In genomic region chr5:77630246-77631165, GRCh38 we compare ENCODE assay signal across 8 cellular contexts. TPM values are rescaled to one million over a fixed set of nuclear protein-coding genes. Genes with fewer than 3 reads are reported as not detected.
DNase-seq lines count a peak whose midpoint lies in the region; ATAC-seq and TF ChIP-seq lines count a peak whose summit lies in the region.

No MANE protein-coding gene starts in this region.

- H3K4me3 ChIP-seq in mucosa of descending colon: no peak overlapping the region
- peak overlapping the region; percentile 18 to 55 (median 43) for H3K4me3 ChIP-seq in tibial nerve

- intact Hi-C loops in activated CD4-positive, alpha-beta T cell treated with anti-CD3 and anti-CD28 coated beads, Interleukin-2, amount 10 ng/mL, durations not matched to agents 24 days and 14 days (cut with micrococcal nuclease): loop anchor here (1.0 to 10.0 kb wide), 3 partner anchors 11 to 676 kb away; partner anchors contain the start of gene CRHBP
- intact Hi-C loops in mucosa of descending colon (cut with DNase I, micrococcal nuclease): no loop called here

- peak overlapping the region; percentile 78 for H3K4me3 Mint-ChIP-seq in activated CD4-positive, alpha-beta T cell treated with anti-CD3 and anti-CD28 coated beads, Interleukin-2, amount 10 ng/mL, durations not matched to agents 24 days and 14 days

- peaks cover 9 to 100% of the 10 kb centered on the region in 2 donors for H3K27me3 ChIP-seq in tibial nerve

- H3K27ac ChIP-seq in tibial nerve: no peak overlapping the region

- 1 to 2% methylated on average over 22 to 50 of the region's 78 CpGs for WGBS in tibial nerve, 2 donors

- H3K27ac Mint-ChIP-seq in activated CD4-positive, alpha-beta T cell treated with anti-CD3 and anti-CD28 coated beads, Interleukin-2, amount 10 ng/mL, durations not matched to agents 24 days and 14 days: peak overlapping the region; percentile 34

- peak; percentile 79 for DNase-seq in activated CD4-positive, alpha-beta T cell treated with anti-CD3 and anti-CD28 coated beads, Interleukin-2, amount 10 ng/mL, durations not matched to agents 24 days and 14 days
- no peak for DNase-seq in activated CD4-positive, alpha-beta T cell treated with anti-CD3 and anti-CD28 coated beads, Interleukin-2, amount 50 U/mL, for 1 hour
- DNase-seq in SIG-M5 treated with dmso at 0.1 percent for 504 hours (lab: John Stamatoyannopoulos, UW; ENCODE audit: unreplicated experiment) (peak; percentile 84), dermis blood vessel endothelial cell (peak; percentile 37), mucosa of descending colon (peak; percentile 53 to 72 (median 69)), tibial nerve (ENCODE audit: low spot score in 2 of 2) (no peak)

- H3K4me1 ChIP-seq in mucosa of descending colon (ENCODE audit: low read depth) (peaks cover 14% of the 10 kb centered on the region), tibial nerve (peaks cover 0 to 29% (median 19%) of the 10 kb centered on the region in 4 donors)

- H3K36me3 Mint-ChIP-seq in activated CD4-positive, alpha-beta T cell treated with anti-CD3 and anti-CD28 coated beads, Interleukin-2, amount 10 ng/mL, durations not matched to agents 24 days and 14 days (ENCODE audit: low read depth): peaks cover 7% of the 10 kb centered on the region

- 0 out of 2 replicates have a peak, but pooled peaks have one; percentile 5 for TF ChIP-seq RAD21 in Ishikawa (IDR thresholded peaks at IDR 0.05; ENCODE audit: low read depth)

- H3K4me1 Mint-ChIP-seq in activated CD4-positive, alpha-beta T cell treated with anti-CD3 and anti-CD28 coated beads, Interleukin-2, amount 10 ng/mL, durations not matched to agents 24 days and 14 days: peaks cover 14% of the 10 kb centered on the region

- ATAC-seq in GM21786 (IDR thresholded peaks at IDR 0.05; ENCODE audit: unreplicated experiment) (peak; percentile 91), mucosa of descending colon (peak; percentile 95)

- H3K36me3 ChIP-seq in mucosa of descending colon (ENCODE audit: low read depth) (no peaks in the 10 kb centered on the region), tibial nerve (no peaks in the 10 kb centered on the region)

- H3K27me3 Mint-ChIP-seq in activated CD4-positive, alpha-beta T cell treated with anti-CD3 and anti-CD28 coated beads, Interleukin-2, amount 10 ng/mL, durations not matched to agents 24 days and 14 days: peaks cover 70% of the 10 kb centered on the region

- TF ChIP-seq EP300 in Ishikawa (IDR thresholded peaks at IDR 0.05; ENCODE audit: borderline replicate concordance) (no peak), tibial nerve (IDR thresholded peaks at IDR 0.05) (no peak)

- H3K9me3 Mint-ChIP-seq in activated CD4-positive, alpha-beta T cell treated with anti-CD3 and anti-CD28 coated beads, Interleukin-2, amount 10 ng/mL, durations not matched to agents 24 days and 14 days: peaks cover 19% of the 10 kb centered on the region

- TF ChIP-seq CTCF in mucosa of descending colon (IDR thresholded peaks at IDR 0.05): no peak
- peak in 1 of 5 experiments; percentile 18 for TF ChIP-seq CTCF in tibial nerve (IDR thresholded peaks at IDR 0.05)

- H3K9me3 ChIP-seq in mucosa of descending colon: no peaks in the 10 kb centered on the region
- H3K9me3 ChIP-seq in tibial nerve: peaks cover 0 to 10% (median 0%) of the 10 kb centered on the region in 4 donors

- TF ChIP-seq POLR2A in tibial nerve (IDR thresholded peaks at IDR 0.05): no peak

TF ChIP-seq in Ishikawa, 13 proteins besides CTCF, POLR2A, EP300 and RAD21:
- TF ChIP-seq FOXM1 (IDR thresholded peaks at IDR 0.05; ENCODE audit: borderline replicate concordance, low read depth) (no peak), TEAD4 (IDR thresholded peaks at IDR 0.05) (no peak), TCF12 (IDR thresholded peaks at IDR 0.05; ENCODE audit: low read depth) (0 out of 2 replicates have a peak, but pooled peaks have one; percentile 25), ZBTB7A (IDR thresholded peaks at IDR 0.05; ENCODE audit: low read depth) (no peak; the same call in 1 of the 2 replicates), TAF1 (IDR thresholded peaks at IDR 0.05; ENCODE audit: low read depth) (no peak), MAX (IDR thresholded peaks at IDR 0.05) (peak; percentile 29; the same call in 1 of the 2 replicates), YY1 (IDR thresholded peaks at IDR 0.05; ENCODE audit: low read depth) (peak; percentile 86), REST (IDR thresholded peaks at IDR 0.05; ENCODE audit: low read depth) (peak; percentile 30; the same call in 1 of the 2 replicates)

RNA-seq across cellular contexts. Expression of gene OTP, which starts 8.0 kb away (rescaled TPM):
- total RNA-seq in activated CD4-positive, alpha-beta T cell treated with anti-CD3 and anti-CD28 coated beads, Interleukin-2, amount 10 ng/mL, durations not matched to agents 24 days and 14 days: not detected in 2 replicates
- total RNA-seq in dermis blood vessel endothelial cell: not detected in 2 replicates
- total RNA-seq in mucosa of descending colon: not detected
- not detected for total RNA-seq in tibial nerve

Comparison
In these comparisons a context has a peak if more than half of its experiments do, and no peak if none do; other contexts are left out.
1. DNase-seq: peak in activated CD4-positive, alpha-beta T cell treated with anti-CD3 and anti-CD28 coated beads, Interleukin-2, amount 10 ng/mL, durations not matched to agents 24 days and 14 days (single experiment), SIG-M5 treated with dmso at 0.1 percent for 504 hours (single experiment), dermis blood vessel endothelial cell (single experiment) and mucosa of descending colon (3 of 3); none in activated CD4-positive, alpha-beta T cell treated with anti-CD3 and anti-CD28 coated beads, Interleukin-2, amount 50 U/mL, for 1 hour (single experiment) and tibial nerve (0 of 2).